16 cellular contexts compared by ENCODE assay signal in genomic region chr12:56804169-56804568, GRCh38.
"Had no signal": no experiment of that assay in that cellular context is flagged by ENCODE, and none has a peak within 500 bp of the region (broad histone marks: within the 10 kb centered on the region; RNA-seq: fewer than 3 reads in every experiment).

No MANE protein-coding gene starts in this region.

- H3K36me3 ChIP-seq: breast epithelium, lower lobe of right lung, right atrium auricular region, tibial nerve, uterus had no signal

- H3K4me3 Mint-ChIP-seq: activated CD4-positive, alpha-beta T cell treated with anti-CD3 and anti-CD28 coated beads, Interleukin-2, amount 10 ng/mL, durations not matched to agents 24 days and 14 days; activated naive CD4-positive, alpha-beta T cell treated with anti-CD3 and anti-CD28 coated beads, Interleukin-2, amount 50 U/mL, for 24 hours; activated T-cell treated with anti-CD3 and anti-CD28 coated beads, Interleukin-2, amount 50 U/mL, for 4 hours; natural killer cell treated with Interleukin-12 subunit alpha and Interleukin-12 subunit beta and Interleukin-15 and Interleukin-18, amount 100 ng/mL, for 72 hours had no signal

- H3K4me3 ChIP-seq: breast epithelium, lower lobe of right lung, right atrium auricular region, skin epidermis, tibial nerve, uterus had no signal

- H3K27me3 Mint-ChIP-seq: activated CD4-positive, alpha-beta T cell treated with anti-CD3 and anti-CD28 coated beads, Interleukin-2, amount 10 ng/mL, durations not matched to agents 24 days and 14 days; activated naive CD4-positive, alpha-beta T cell treated with anti-CD3 and anti-CD28 coated beads, Interleukin-2, amount 50 U/mL, for 24 hours; natural killer cell treated with Interleukin-12 subunit alpha and Interleukin-12 subunit beta and Interleukin-15 and Interleukin-18, amount 100 ng/mL, for 72 hours had no signal

- H3K27me3 ChIP-seq: breast epithelium, right atrium auricular region, tibial nerve, uterus had no signal

- DNase-seq: activated CD4-positive, alpha-beta T cell treated with anti-CD3 and anti-CD28 coated beads, Interleukin-2, amount 10 ng/mL, durations not matched to agents 24 days and 14 days; activated CD4-positive, CD25-positive, alpha-beta regulatory T cell; activated CD8-positive, alpha-beta memory T cell treated with anti-CD3 and anti-CD28 coated beads, Interleukin-2, amount 50 U/mL, for 4 hours; activated T-cell treated with anti-CD3 and anti-CD28 coated beads, Interleukin-2, amount 50 U/mL, for 4 hours; cortex of kidney; left cardiac atrium; lower lobe of right lung; stimulated activated naive CD8-positive, alpha-beta T cell treated with anti-CD3 and anti-CD28 coated beads, Interleukin-15, Interleukin-2, amounts not matched to agents 100 U/mL and 50 U/mL, for 24 hours; T-helper 9 cell; uterus had no signal

- ATAC-seq: activated T-cell treated with anti-CD3 and anti-CD28 coated beads, Interleukin-2, amount 50 U/mL, for 4 hours; stimulated activated naive CD8-positive, alpha-beta T cell treated with anti-CD3 and anti-CD28 coated beads, Interleukin-15, Interleukin-2, amounts not matched to agents 100 U/mL and 50 U/mL, for 24 hours had no signal

- H3K9me3 Mint-ChIP-seq: activated naive CD4-positive, alpha-beta T cell treated with anti-CD3 and anti-CD28 coated beads, Interleukin-2, amount 50 U/mL, for 24 hours had no signal

- H3K4me1 ChIP-seq: breast epithelium, lower lobe of right lung, right atrium auricular region, tibial nerve, uterus had no signal

- H3K27ac Mint-ChIP-seq: activated CD4-positive, alpha-beta T cell treated with anti-CD3 and anti-CD28 coated beads, Interleukin-2, amount 10 ng/mL, durations not matched to agents 24 days and 14 days; activated naive CD4-positive, alpha-beta T cell treated with anti-CD3 and anti-CD28 coated beads, Interleukin-2, amount 50 U/mL, for 24 hours; natural killer cell treated with Interleukin-12 subunit alpha and Interleukin-12 subunit beta and Interleukin-15 and Interleukin-18, amount 100 ng/mL, for 72 hours had no signal

- H3K4me1 Mint-ChIP-seq: activated CD4-positive, alpha-beta T cell treated with anti-CD3 and anti-CD28 coated beads, Interleukin-2, amount 10 ng/mL, durations not matched to agents 24 days and 14 days; activated naive CD4-positive, alpha-beta T cell treated with anti-CD3 and anti-CD28 coated beads, Interleukin-2, amount 50 U/mL, for 24 hours had no signal

- H3K27ac ChIP-seq: breast epithelium, lower lobe of right lung, right atrium auricular region, skin epidermis, tibial nerve, uterus had no signal

- H3K36me3 Mint-ChIP-seq: natural killer cell treated with Interleukin-12 subunit alpha and Interleukin-12 subunit beta and Interleukin-15 and Interleukin-18, amount 100 ng/mL, for 72 hours had no signal
